Comparison of ENCODE assay signal across 24 cellular contexts in the genomic region with DNA sequence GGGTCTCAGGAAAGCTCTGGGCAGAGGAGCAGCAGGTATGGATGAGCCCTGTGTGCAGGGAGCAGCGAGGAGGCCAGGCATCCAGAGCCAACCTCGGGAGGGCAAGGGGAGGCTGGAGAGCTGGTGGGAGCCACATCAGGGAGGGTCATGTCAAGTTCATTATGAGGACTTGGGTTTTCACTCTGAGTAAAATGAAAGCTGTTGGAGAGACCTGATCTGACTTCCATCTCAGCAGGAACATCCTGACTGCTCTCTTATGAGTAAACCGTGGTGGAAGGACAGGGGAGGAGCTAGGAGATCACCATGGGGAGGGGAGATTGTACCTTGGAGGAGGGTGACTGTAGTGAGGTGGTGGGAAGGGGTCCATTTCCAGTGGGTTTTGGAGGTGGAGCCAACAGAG.
A peak's percentile ranks its signal among the peaks of the same experiment; 100 is the strongest.
DNase-seq lines count a peak whose midpoint lies in the region; ATAC-seq and TF ChIP-seq lines count a peak whose summit lies in the region.
"Had no signal": no experiment of that assay in that cellular context is flagged by ENCODE, and none has a peak within 500 bp of the region (broad histone marks: within the 10 kb centered on the region; RNA-seq: fewer than 3 reads in every experiment).

No MANE protein-coding gene starts in this region.

- no peaks in the 10 kb centered on the region for H4K20me1 ChIP-seq in DND-41 (ENCODE audit: insufficient read depth, low read length)

- H3K4me2 ChIP-seq in DND-41 (ENCODE audit: insufficient read depth, low read length), result no peak overlapping the region

- 0 out of 2 replicates have a peak, but pooled peaks cover 6% of the 10 kb centered on the region for H3K36me3 ChIP-seq in DND-41 (ENCODE audit: insufficient read depth, low read length)
- H3K36me3 ChIP-seq in ascending aorta, result no peaks in the 10 kb centered on the region
- H3K36me3 ChIP-seq: BE2C, MG63, pancreas had no signal

- no peak overlapping the region for H2AFZ ChIP-seq in DND-41 (ENCODE audit: low read depth, low read length)

- H3K36me3 Mint-ChIP-seq in activated naive CD4-positive, alpha-beta T cell treated with anti-CD3 and anti-CD28 coated beads, Interleukin-2, amount 50 U/mL, for 72 hours, result peaks cover 0 to 13% of the 10 kb centered on the region in 2 donors

- H3K9me3 ChIP-seq in DND-41 (ENCODE audit: insufficient read depth, low read length, severe bottlenecking) (no peaks in the 10 kb centered on the region), ascending aorta (no peaks in the 10 kb centered on the region)
- H3K9me3 ChIP-seq: BE2C, body of pancreas, MG63, mucosa of descending colon, pancreas had no signal

- no peaks in the 10 kb centered on the region for H3K27me3 ChIP-seq in DND-41 (ENCODE audit: insufficient read depth, low read length, poor library complexity)
- no peaks in the 10 kb centered on the region for H3K27me3 ChIP-seq in ascending aorta
- H3K27me3 ChIP-seq: BE2C, body of pancreas, MG63, pancreas had no signal

- H3K27ac ChIP-seq in DND-41 (ENCODE audit: low read length) (peak overlapping the region; percentile 41; the same call in 1 of the 2 replicates), ascending aorta (peak overlapping the region; percentile 62 to 86), caudate nucleus (ENCODE audit: low read depth, low read length) (no peak overlapping the region)
- H3K27ac ChIP-seq: body of pancreas, pancreas had no signal

- no peak for DNase-seq in activated naive CD4-positive, alpha-beta T cell treated with anti-CD3 and anti-CD28 coated beads, Interleukin-2, amount 50 U/mL, for 72 hours (ENCODE audit: low spot score in 2 of 2)
- no peak for DNase-seq in activated naive CD4-positive, alpha-beta T cell (lab: John Stamatoyannopoulos, UW)
- no peak for DNase-seq in DND-41
- DNase-seq in ascending aorta (ENCODE audit: low spot score in 2 of 2), result peak in 1 of 2 donors; percentile 51
- DNase-seq in sciatic nerve (ENCODE audit: low spot score), result no peak
- no peak for DNase-seq in caudate nucleus (lab: John Stamatoyannopoulos, UW)
- DNase-seq in NCI-H2196 treated with DMSO at 0.1 percent for 48 hours (lab: John Stamatoyannopoulos, UW; ENCODE audit: unreplicated experiment), result no peak
- DNase-seq in SIG-M5 treated with dmso at 0.1 percent for 504 hours (lab: John Stamatoyannopoulos, UW; ENCODE audit: unreplicated experiment), result no peak
- DNase-seq: ACHN; activated CD4-positive, CD25-positive, alpha-beta regulatory T cell treated with anti-CD3 and anti-CD28 coated beads, Interleukin-2, amount 50 U/mL, for 72 hours; BE2C; body of pancreas; DMS79; effector CD8-positive, alpha-beta T cell; kidney; MG63; mucosa of descending colon; NCI-H2029 treated with DMSO at 0.1 percent for 48 hours; NCI-H226; NCI-H748 treated with DMSO at 0.1 percent for 48 hours; pancreas; retina had no signal

- ATAC-seq in activated naive CD4-positive, alpha-beta T cell treated with anti-CD3 and anti-CD28 coated beads, Interleukin-2, amount 50 U/mL, for 72 hours, result peak; percentile 49 to 55
- no peak for ATAC-seq in DND-41 (ENCODE audit: insufficient read depth, low read depth)
- peak; percentile 9 for ATAC-seq in sciatic nerve
- ATAC-seq: body of pancreas, mucosa of descending colon, pancreas had no signal

- H3K4me3 ChIP-seq in DND-41 (ENCODE audit: low read depth in 1 of 2, low read length in 2 of 2) (no peak overlapping the region), ascending aorta (no peak overlapping the region)
- H3K4me3 ChIP-seq: body of pancreas, lung, MG63, mucosa of descending colon, pancreas had no signal

- TF ChIP-seq CTCF in DND-41 (IDR thresholded peaks at IDR 0.05; ENCODE audit: borderline replicate concordance, extremely low read depth, low read length, poor library complexity, severe bottlenecking), result no peak
- TF ChIP-seq CTCF in ascending aorta (IDR thresholded peaks at IDR 0.05), result no peak

- intact Hi-C loops in ascending aorta (cut with DNase I), result no loop called here
- intact Hi-C loops in sciatic nerve (cut with DNase I), result no loop called here

- H3K4me1 ChIP-seq in DND-41 (ENCODE audit: insufficient read depth, low read length), result peaks cover 24% of the 10 kb centered on the region
- H3K4me1 ChIP-seq in ascending aorta, result peaks cover 5 to 38% of the 10 kb centered on the region in 2 donors
- H3K4me1 ChIP-seq: BE2C, body of pancreas, pancreas had no signal

- H3K79me2 ChIP-seq in DND-41 (ENCODE audit: insufficient read depth, low read length), result peaks cover 9% of the 10 kb centered on the region

- no peaks in the 10 kb centered on the region for H3K9me3 Mint-ChIP-seq in activated naive CD4-positive, alpha-beta T cell treated with anti-CD3 and anti-CD28 coated beads, Interleukin-2, amount 50 U/mL, for 72 hours
- H3K9me3 Mint-ChIP-seq: nephron had no signal

- H3K27ac Mint-ChIP-seq in activated naive CD4-positive, alpha-beta T cell treated with anti-CD3 and anti-CD28 coated beads, Interleukin-2, amount 50 U/mL, for 72 hours, result peak overlapping the region; percentile 21 to 26
- H3K27ac Mint-ChIP-seq: nephron had no signal

- H3K9ac ChIP-seq in DND-41 (ENCODE audit: low read depth, low read length), result no peak overlapping the region
